1 cellular context compared by ENCODE assay signal in genomic region chr15:38002883-38003477, GRCh38.
TF ChIP-seq lines count a peak whose summit lies in the region.

No MANE protein-coding gene starts in this region.

TF ChIP-seq in IMR-90, 13 proteins besides CTCF, POLR2A, EP300 and RAD21 (continued from another document):
- no peak for TF ChIP-seq USF2 (IDR thresholded peaks at IDR 0.05; ENCODE audit: low read depth, low read length)
